Comparison of ENCODE assay signal across 1 cellular context in the genomic region with DNA sequence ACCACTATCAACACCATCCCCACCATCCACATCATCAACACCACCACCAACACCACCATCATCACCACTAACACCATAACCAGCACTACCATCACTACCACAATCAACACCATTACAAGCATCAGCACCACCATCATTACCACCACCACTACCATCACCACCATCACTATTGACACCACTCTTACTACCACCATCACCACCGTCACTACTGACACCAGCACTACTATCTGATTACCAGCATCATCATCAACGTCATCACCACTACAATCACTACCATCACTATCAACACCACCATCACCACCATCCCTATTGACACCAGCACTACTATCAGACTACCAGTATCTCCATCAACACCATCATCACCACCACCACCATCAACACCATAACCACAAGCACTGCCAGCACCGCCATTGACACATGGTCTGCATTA.
TF ChIP-seq lines count a peak whose summit lies in the region.

No MANE protein-coding gene starts in this region.

TF ChIP-seq in GM12878, 131 proteins besides CTCF, POLR2A, EP300 and RAD21 (continued from another document):
- TF ChIP-seq, protein P1, sequence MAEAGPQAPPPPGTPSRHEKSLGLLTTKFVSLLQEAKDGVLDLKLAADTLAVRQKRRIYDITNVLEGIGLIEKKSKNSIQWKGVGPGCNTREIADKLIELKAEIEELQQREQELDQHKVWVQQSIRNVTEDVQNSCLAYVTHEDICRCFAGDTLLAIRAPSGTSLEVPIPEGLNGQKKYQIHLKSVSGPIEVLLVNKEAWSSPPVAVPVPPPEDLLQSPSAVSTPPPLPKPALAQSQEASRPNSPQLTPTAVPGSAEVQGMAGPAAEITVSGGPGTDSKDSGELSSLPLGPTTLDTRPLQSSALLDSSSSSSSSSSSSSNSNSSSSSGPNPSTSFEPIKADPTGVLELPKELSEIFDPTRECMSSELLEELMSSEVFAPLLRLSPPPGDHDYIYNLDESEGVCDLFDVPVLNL (IDR thresholded peaks at IDR 0.05; ENCODE audit: low read depth, low read length), result no peak
- TF ChIP-seq IKZF1 (conservative IDR thresholded peaks at IDR 0.05) (no peak), TAF1 (IDR thresholded peaks at IDR 0.05; ENCODE audit: borderline replicate concordance, low read depth, low read length) (no peak), MTA2 (IDR thresholded peaks at IDR 0.05; ENCODE audit: low read depth) (0 out of 2 replicates have a peak, but pooled peaks have one; percentile 19), ZNF207 (IDR thresholded peaks at IDR 0.05; ENCODE audit: borderline replicate concordance) (no peak), CBFB (IDR thresholded peaks at IDR 0.05; ENCODE audit: low read depth) (no peak), ZNF24 (IDR thresholded peaks at IDR 0.05) (no peak), TCF3 (IDR thresholded peaks at IDR 0.05; ENCODE audit: borderline replicate concordance, insufficient read depth, low read depth, low read length) (no peak), HDGF (IDR thresholded peaks at IDR 0.05) (peak; percentile 99), FOXK2 (IDR thresholded peaks at IDR 0.05) (no peak), KAT2A (conservative IDR thresholded peaks at IDR 0.05; ENCODE audit: control insufficient read depth, low read depth, low read length) (no peak), EED (IDR thresholded peaks at IDR 0.05; ENCODE audit: low read depth) (no peak), ZZZ3 (IDR thresholded peaks at IDR 0.05; ENCODE audit: control insufficient read depth, insufficient read length, low read depth) (no peak), JUNB (IDR thresholded peaks at IDR 0.05) (no peak), ZBED1 (IDR thresholded peaks at IDR 0.05; ENCODE audit: borderline replicate concordance) (no peak), SIN3A (IDR thresholded peaks at IDR 0.05; ENCODE audit: low read depth, low read length) (no peak), RUNX3 (IDR thresholded peaks at IDR 0.05; ENCODE audit: low read length) (no peak), PML (IDR thresholded peaks at IDR 0.05; ENCODE audit: low read length) (no peak)
- TF ChIP-seq, protein P2, sequence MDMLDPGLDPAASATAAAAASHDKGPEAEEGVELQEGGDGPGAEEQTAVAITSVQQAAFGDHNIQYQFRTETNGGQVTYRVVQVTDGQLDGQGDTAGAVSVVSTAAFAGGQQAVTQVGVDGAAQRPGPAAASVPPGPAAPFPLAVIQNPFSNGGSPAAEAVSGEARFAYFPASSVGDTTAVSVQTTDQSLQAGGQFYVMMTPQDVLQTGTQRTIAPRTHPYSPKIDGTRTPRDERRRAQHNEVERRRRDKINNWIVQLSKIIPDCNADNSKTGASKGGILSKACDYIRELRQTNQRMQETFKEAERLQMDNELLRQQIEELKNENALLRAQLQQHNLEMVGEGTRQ (IDR thresholded peaks at IDR 0.05; ENCODE audit: borderline replicate concordance, low read depth, low read length), result no peak
- TF ChIP-seq, protein P3, sequence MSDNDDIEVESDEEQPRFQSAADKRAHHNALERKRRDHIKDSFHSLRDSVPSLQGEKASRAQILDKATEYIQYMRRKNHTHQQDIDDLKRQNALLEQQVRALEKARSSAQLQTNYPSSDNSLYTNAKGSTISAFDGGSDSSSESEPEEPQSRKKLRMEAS (IDR thresholded peaks at IDR 0.05; ENCODE audit: low read depth, low read length), result no peak
- TF ChIP-seq, protein P4, sequence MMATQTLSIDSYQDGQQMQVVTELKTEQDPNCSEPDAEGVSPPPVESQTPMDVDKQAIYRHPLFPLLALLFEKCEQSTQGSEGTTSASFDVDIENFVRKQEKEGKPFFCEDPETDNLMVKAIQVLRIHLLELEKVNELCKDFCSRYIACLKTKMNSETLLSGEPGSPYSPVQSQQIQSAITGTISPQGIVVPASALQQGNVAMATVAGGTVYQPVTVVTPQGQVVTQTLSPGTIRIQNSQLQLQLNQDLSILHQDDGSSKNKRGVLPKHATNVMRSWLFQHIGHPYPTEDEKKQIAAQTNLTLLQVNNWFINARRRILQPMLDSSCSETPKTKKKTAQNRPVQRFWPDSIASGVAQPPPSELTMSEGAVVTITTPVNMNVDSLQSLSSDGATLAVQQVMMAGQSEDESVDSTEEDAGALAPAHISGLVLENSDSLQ (IDR thresholded peaks at IDR 0.05), result 0 out of 2 replicates have a peak, but pooled peaks have one; percentile 6
- TF ChIP-seq, protein P5, sequence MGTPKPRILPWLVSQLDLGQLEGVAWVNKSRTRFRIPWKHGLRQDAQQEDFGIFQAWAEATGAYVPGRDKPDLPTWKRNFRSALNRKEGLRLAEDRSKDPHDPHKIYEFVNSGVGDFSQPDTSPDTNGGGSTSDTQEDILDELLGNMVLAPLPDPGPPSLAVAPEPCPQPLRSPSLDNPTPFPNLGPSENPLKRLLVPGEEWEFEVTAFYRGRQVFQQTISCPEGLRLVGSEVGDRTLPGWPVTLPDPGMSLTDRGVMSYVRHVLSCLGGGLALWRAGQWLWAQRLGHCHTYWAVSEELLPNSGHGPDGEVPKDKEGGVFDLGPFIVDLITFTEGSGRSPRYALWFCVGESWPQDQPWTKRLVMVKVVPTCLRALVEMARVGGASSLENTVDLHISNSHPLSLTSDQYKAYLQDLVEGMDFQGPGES (IDR thresholded peaks at IDR 0.05), result no peak
- TF ChIP-seq, protein P6, sequence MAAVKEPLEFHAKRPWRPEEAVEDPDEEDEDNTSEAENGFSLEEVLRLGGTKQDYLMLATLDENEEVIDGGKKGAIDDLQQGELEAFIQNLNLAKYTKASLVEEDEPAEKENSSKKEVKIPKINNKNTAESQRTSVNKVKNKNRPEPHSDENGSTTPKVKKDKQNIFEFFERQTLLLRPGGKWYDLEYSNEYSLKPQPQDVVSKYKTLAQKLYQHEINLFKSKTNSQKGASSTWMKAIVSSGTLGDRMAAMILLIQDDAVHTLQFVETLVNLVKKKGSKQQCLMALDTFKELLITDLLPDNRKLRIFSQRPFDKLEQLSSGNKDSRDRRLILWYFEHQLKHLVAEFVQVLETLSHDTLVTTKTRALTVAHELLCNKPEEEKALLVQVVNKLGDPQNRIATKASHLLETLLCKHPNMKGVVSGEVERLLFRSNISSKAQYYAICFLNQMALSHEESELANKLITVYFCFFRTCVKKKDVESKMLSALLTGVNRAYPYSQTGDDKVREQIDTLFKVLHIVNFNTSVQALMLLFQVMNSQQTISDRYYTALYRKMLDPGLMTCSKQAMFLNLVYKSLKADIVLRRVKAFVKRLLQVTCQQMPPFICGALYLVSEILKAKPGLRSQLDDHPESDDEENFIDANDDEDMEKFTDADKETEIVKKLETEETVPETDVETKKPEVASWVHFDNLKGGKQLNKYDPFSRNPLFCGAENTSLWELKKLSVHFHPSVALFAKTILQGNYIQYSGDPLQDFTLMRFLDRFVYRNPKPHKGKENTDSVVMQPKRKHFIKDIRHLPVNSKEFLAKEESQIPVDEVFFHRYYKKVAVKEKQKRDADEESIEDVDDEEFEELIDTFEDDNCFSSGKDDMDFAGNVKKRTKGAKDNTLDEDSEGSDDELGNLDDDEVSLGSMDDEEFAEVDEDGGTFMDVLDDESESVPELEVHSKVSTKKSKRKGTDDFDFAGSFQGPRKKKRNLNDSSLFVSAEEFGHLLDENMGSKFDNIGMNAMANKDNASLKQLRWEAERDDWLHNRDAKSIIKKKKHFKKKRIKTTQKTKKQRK (IDR thresholded peaks at IDR 0.05; ENCODE audit: low read depth, low read length), result no peak
- TF ChIP-seq, protein P7, sequence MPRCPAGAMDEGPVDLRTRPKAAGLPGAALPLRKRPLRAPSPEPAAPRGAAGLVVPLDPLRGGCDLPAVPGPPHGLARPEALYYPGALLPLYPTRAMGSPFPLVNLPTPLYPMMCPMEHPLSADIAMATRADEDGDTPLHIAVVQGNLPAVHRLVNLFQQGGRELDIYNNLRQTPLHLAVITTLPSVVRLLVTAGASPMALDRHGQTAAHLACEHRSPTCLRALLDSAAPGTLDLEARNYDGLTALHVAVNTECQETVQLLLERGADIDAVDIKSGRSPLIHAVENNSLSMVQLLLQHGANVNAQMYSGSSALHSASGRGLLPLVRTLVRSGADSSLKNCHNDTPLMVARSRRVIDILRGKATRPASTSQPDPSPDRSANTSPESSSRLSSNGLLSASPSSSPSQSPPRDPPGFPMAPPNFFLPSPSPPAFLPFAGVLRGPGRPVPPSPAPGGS (IDR thresholded peaks at IDR 0.05; ENCODE audit: borderline replicate concordance, insufficient read depth, low read depth, low read length, poor library complexity, severe bottlenecking), result no peak
- TF ChIP-seq, protein P8, sequence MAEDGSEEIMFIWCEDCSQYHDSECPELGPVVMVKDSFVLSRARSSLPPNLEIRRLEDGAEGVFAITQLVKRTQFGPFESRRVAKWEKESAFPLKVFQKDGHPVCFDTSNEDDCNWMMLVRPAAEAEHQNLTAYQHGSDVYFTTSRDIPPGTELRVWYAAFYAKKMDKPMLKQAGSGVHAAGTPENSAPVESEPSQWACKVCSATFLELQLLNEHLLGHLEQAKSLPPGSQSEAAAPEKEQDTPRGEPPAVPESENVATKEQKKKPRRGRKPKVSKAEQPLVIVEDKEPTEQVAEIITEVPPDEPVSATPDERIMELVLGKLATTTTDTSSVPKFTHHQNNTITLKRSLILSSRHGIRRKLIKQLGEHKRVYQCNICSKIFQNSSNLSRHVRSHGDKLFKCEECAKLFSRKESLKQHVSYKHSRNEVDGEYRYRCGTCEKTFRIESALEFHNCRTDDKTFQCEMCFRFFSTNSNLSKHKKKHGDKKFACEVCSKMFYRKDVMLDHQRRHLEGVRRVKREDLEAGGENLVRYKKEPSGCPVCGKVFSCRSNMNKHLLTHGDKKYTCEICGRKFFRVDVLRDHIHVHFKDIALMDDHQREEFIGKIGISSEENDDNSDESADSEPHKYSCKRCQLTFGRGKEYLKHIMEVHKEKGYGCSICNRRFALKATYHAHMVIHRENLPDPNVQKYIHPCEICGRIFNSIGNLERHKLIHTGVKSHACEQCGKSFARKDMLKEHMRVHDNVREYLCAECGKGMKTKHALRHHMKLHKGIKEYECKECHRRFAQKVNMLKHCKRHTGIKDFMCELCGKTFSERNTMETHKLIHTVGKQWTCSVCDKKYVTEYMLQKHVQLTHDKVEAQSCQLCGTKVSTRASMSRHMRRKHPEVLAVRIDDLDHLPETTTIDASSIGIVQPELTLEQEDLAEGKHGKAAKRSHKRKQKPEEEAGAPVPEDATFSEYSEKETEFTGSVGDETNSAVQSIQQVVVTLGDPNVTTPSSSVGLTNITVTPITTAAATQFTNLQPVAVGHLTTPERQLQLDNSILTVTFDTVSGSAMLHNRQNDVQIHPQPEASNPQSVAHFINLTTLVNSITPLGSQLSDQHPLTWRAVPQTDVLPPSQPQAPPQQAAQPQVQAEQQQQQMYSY (CRISPR knock-in tag; IDR thresholded peaks at IDR 0.05), result no peak
- TF ChIP-seq, protein P9, sequence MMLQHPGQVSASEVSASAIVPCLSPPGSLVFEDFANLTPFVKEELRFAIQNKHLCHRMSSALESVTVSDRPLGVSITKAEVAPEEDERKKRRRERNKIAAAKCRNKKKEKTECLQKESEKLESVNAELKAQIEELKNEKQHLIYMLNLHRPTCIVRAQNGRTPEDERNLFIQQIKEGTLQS (IDR thresholded peaks at IDR 0.05; ENCODE audit: borderline replicate concordance, extremely low read depth, low read depth, low read length), result no peak
